In genomic region chr1:21594935-21595897, GRCh38 we compare ENCODE assay signal across 8 cellular contexts.
DNase-seq lines count a peak whose midpoint lies in the region; ATAC-seq and TF ChIP-seq lines count a peak whose summit lies in the region.

No MANE protein-coding gene starts in this region.

- H3K36me3 Mint-ChIP-seq in activated naive CD8-positive, alpha-beta T cell treated with anti-CD3 and anti-CD28 coated beads for 36 hours, result no peaks in the 10 kb centered on the region

- peak; percentile 79 for TF ChIP-seq CTCF in AG09319 (IDR thresholded peaks at IDR 0.05; ENCODE audit: low read depth, low read length)
- TF ChIP-seq CTCF in GM20000 (IDR thresholded peaks at IDR 0.05; ENCODE audit: extremely low read depth, missing control alignments), result peak; percentile 45

- peaks cover 7% of the 10 kb centered on the region for H3K27me3 Mint-ChIP-seq in activated naive CD8-positive, alpha-beta T cell treated with anti-CD3 and anti-CD28 coated beads for 36 hours

- DNase-seq in AG09319 (ENCODE audit: extremely low read depth, low read depth) (peak; percentile 7), GM20000 (ENCODE audit: low spot score) (peak; percentile 68), RKO (ENCODE audit: low spot score) (peak; percentile 43), left ventricle myocardium superior (peak; percentile 78)
- peak; percentile 62 for DNase-seq in activated naive CD8-positive, alpha-beta T cell treated with anti-CD3 and anti-CD28 coated beads for 36 hours
- peak; percentile 83 for DNase-seq in stimulated activated CD4-positive, alpha-beta T cell treated with anti-CD3 and anti-CD28 coated beads, Interleukin-15, amount 100 ng/mL, for 24 hours

- intact Hi-C loops in left ventricle myocardium superior (cut with micrococcal nuclease), result no loop called here

- no peak overlapping the region for H3K4me3 Mint-ChIP-seq in activated naive CD8-positive, alpha-beta T cell treated with anti-CD3 and anti-CD28 coated beads for 36 hours

- H3K4me1 Mint-ChIP-seq in activated naive CD8-positive, alpha-beta T cell treated with anti-CD3 and anti-CD28 coated beads for 36 hours, result peaks cover 5% of the 10 kb centered on the region

- H3K9me3 Mint-ChIP-seq in activated naive CD8-positive, alpha-beta T cell treated with anti-CD3 and anti-CD28 coated beads for 36 hours, result no peaks in the 10 kb centered on the region

- ATAC-seq in left ventricle myocardium superior, result peak; percentile 49
- ATAC-seq in HG02870 (IDR thresholded peaks at IDR 0.05; ENCODE audit: unreplicated experiment), result no peak
- no peak for ATAC-seq in GM19452 (IDR thresholded peaks at IDR 0.05; ENCODE audit: unreplicated experiment)

- no peak overlapping the region for H3K27ac Mint-ChIP-seq in activated naive CD8-positive, alpha-beta T cell treated with anti-CD3 and anti-CD28 coated beads for 36 hours

Comparison
In these comparisons a context has a peak if more than half of its experiments do, and no peak if none do; other contexts are left out.
1. DNase-seq: peak in every context shown above with its lines; median percentile 83 in stimulated activated CD4-positive, alpha-beta T cell treated with anti-CD3 and anti-CD28 coated beads, Interleukin-15, amount 100 ng/mL, for 24 hours; 78 in left ventricle myocardium superior; 68 in GM20000; 62 in activated naive CD8-positive, alpha-beta T cell treated with anti-CD3 and anti-CD28 coated beads for 36 hours; 43 in RKO; 7 in AG09319.